In genomic region chr15:74324714-74325113, GRCh38 we compare ENCODE assay signal across 30 cellular contexts. TPM values are rescaled to one million over a fixed set of nuclear protein-coding genes. Genes with fewer than 3 reads are reported as not detected.
"Had no signal": no experiment of that assay in that cellular context is flagged by ENCODE, and none has a peak within 500 bp of the region (broad histone marks: within the 10 kb centered on the region; RNA-seq: fewer than 3 reads in every experiment).

No MANE protein-coding gene starts in this region.

- H3K4me1 ChIP-seq: body of pancreas, colonic mucosa had no signal

- H3K36me3 Mint-ChIP-seq: activated naive CD4-positive, alpha-beta T cell treated with anti-CD3 and anti-CD28 coated beads, Interleukin-2, amount 50 U/mL, for 24 hours; activated naive CD8-positive, alpha-beta T cell treated with anti-CD3 and anti-CD28 coated beads for 36 hours had no signal

- H3K27me3 ChIP-seq: adrenal gland, body of pancreas, colonic mucosa had no signal

- H3K36me3 ChIP-seq: adrenal gland, colonic mucosa had no signal

- H3K4me3 ChIP-seq: adrenal gland, body of pancreas, colonic mucosa had no signal

- H3K27me3 Mint-ChIP-seq: activated CD4-positive, alpha-beta T cell treated with anti-CD3 and anti-CD28 coated beads for 36 hours; activated CD8-positive, alpha-beta T cell treated with anti-CD3 and anti-CD28 coated beads for 36 hours; activated naive CD8-positive, alpha-beta T cell treated with anti-CD3 and anti-CD28 coated beads for 36 hours had no signal

- H3K9me3 Mint-ChIP-seq: activated CD4-positive, alpha-beta T cell treated with anti-CD3 and anti-CD28 coated beads, Interleukin-2, amount 10 ng/mL, durations not matched to agents 24 days and 14 days; activated CD8-positive, alpha-beta T cell treated with anti-CD3 and anti-CD28 coated beads for 36 hours; activated naive CD4-positive, alpha-beta T cell treated with anti-CD3 and anti-CD28 coated beads for 36 hours; activated naive CD4-positive, alpha-beta T cell treated with anti-CD3 and anti-CD28 coated beads, Interleukin-2, amount 50 U/mL, for 24 hours; activated naive CD8-positive, alpha-beta T cell treated with anti-CD3 and anti-CD28 coated beads for 36 hours; activated naive CD8-positive, alpha-beta T cell treated with anti-CD3 and anti-CD28 coated beads, Interleukin-2, amount 50 U/mL, for 24 hours; activated T-cell treated with anti-CD3 and anti-CD28 coated beads, Interleukin-2, amount 50 U/mL, for 4 hours; activated T-helper 2 cell treated with anti-CD3 and anti-CD28 coated beads, Interferon-gamma antibody, Interleukin-2, Interleukin-4, amounts not matched to agents 10 μg/mL and 5 μg/mL and 100 μg/mL, durations not matched to agents 14 hours and 24 hours and 36 hours had no signal

- H3K27ac ChIP-seq: body of pancreas, colonic mucosa, epithelial cell of prostate had no signal

- H3K4me3 Mint-ChIP-seq: activated CD4-positive, alpha-beta T cell treated with anti-CD3 and anti-CD28 coated beads for 36 hours; activated CD4-positive, alpha-beta T cell treated with anti-CD3 and anti-CD28 coated beads, Interleukin-2, amount 10 ng/mL, durations not matched to agents 24 days and 14 days; activated CD8-positive, alpha-beta T cell treated with anti-CD3 and anti-CD28 coated beads for 36 hours; activated naive CD4-positive, alpha-beta T cell treated with anti-CD3 and anti-CD28 coated beads for 36 hours; activated naive CD4-positive, alpha-beta T cell treated with anti-CD3 and anti-CD28 coated beads, Interleukin-2, amount 50 U/mL, for 24 hours; activated naive CD8-positive, alpha-beta T cell treated with anti-CD3 and anti-CD28 coated beads for 36 hours; activated naive CD8-positive, alpha-beta T cell treated with anti-CD3 and anti-CD28 coated beads, Interleukin-2, amount 50 U/mL, for 24 hours; activated T-cell treated with anti-CD3 and anti-CD28 coated beads, Interleukin-2, amount 50 U/mL, for 4 hours had no signal

- H3K27ac Mint-ChIP-seq: activated CD4-positive, alpha-beta T cell treated with anti-CD3 and anti-CD28 coated beads for 36 hours; activated CD4-positive, alpha-beta T cell treated with anti-CD3 and anti-CD28 coated beads, Interleukin-2, amount 10 ng/mL, durations not matched to agents 24 days and 14 days; activated CD8-positive, alpha-beta T cell treated with anti-CD3 and anti-CD28 coated beads for 36 hours; activated naive CD4-positive, alpha-beta T cell treated with anti-CD3 and anti-CD28 coated beads for 36 hours; activated naive CD4-positive, alpha-beta T cell treated with anti-CD3 and anti-CD28 coated beads, Interleukin-2, amount 50 U/mL, for 24 hours; activated naive CD8-positive, alpha-beta T cell treated with anti-CD3 and anti-CD28 coated beads for 36 hours; activated naive CD8-positive, alpha-beta T cell treated with anti-CD3 and anti-CD28 coated beads, Interleukin-2, amount 50 U/mL, for 24 hours; activated T-helper 2 cell treated with anti-CD3 and anti-CD28 coated beads, Interferon-gamma antibody, Interleukin-2, Interleukin-4, amounts not matched to agents 10 μg/mL and 5 μg/mL and 100 μg/mL, durations not matched to agents 14 hours and 24 hours and 36 hours had no signal

- H3K9me3 ChIP-seq: adrenal gland, body of pancreas, colonic mucosa had no signal

- ATAC-seq: activated CD4-positive, alpha-beta T cell treated with anti-CD3 and anti-CD28 coated beads for 36 hours; activated CD8-positive, alpha-beta T cell treated with anti-CD3 and anti-CD28 coated beads for 36 hours; activated naive CD8-positive, alpha-beta T cell treated with anti-CD3 and anti-CD28 coated beads, Interleukin-2, amount 50 U/mL, for 24 hours; activated T-cell treated with anti-CD3 and anti-CD28 coated beads, Interleukin-2, amount 50 U/mL, for 4 hours; body of pancreas; esophagus mucosa had no signal

- DNase-seq: activated CD4-positive, alpha-beta T cell treated with anti-CD3 and anti-CD28 coated beads for 36 hours; activated CD4-positive, alpha-beta T cell treated with anti-CD3 and anti-CD28 coated beads, Interleukin-2, amount 10 ng/mL, durations not matched to agents 24 days and 14 days; activated CD4-positive, alpha-beta T cell treated with anti-CD3 and anti-CD28 coated beads, Interleukin-2, amount 50 U/mL, for 4 hours; activated CD4-positive, CD25-positive, alpha-beta regulatory T cell; activated CD4-positive, CD25-positive, alpha-beta regulatory T cell treated with anti-CD3 and anti-CD28 coated beads, Interleukin-2, amount 50 U/mL, for 72 hours; activated CD8-positive, alpha-beta memory T cell treated with anti-CD3 and anti-CD28 coated beads for 24 hours; activated CD8-positive, alpha-beta T cell treated with anti-CD3 and anti-CD28 coated beads for 36 hours; activated effector memory CD4-positive, alpha-beta T cell treated with anti-CD3 and anti-CD28 coated beads, Interleukin-2, amount 50 U/mL, for 16 hours; activated naive CD4-positive, alpha-beta T cell treated with anti-CD3 and anti-CD28 coated beads for 36 hours; activated naive CD8-positive, alpha-beta T cell treated with anti-CD3 and anti-CD28 coated beads for 36 hours; activated naive CD8-positive, alpha-beta T cell treated with anti-CD3 and anti-CD28 coated beads, Interleukin-2, amount 50 U/mL, for 24 hours; activated T-cell treated with anti-CD3 and anti-CD28 coated beads, Interleukin-2, amount 50 U/mL, for 4 hours; adrenal gland; amygdala; aorta; body of pancreas; caudate nucleus; colonic mucosa; effector CD8-positive, alpha-beta T cell; foreskin fibroblast; head of caudate nucleus; T-helper 2 cell had no signal

RNA-seq across cellular contexts. Expression of gene CYP11A1, which starts 42.7 kb away (rescaled TPM):
- total RNA-seq: activated CD4-positive, alpha-beta T cell treated with anti-CD3 and anti-CD28 coated beads for 36 hours; activated CD4-positive, alpha-beta T cell treated with anti-CD3 and anti-CD28 coated beads, Interleukin-2, amount 10 ng/mL, durations not matched to agents 24 days and 14 days; activated naive CD4-positive, alpha-beta T cell treated with anti-CD3 and anti-CD28 coated beads for 36 hours; activated T-helper 2 cell treated with anti-CD3 and anti-CD28 coated beads, Interferon-gamma antibody, Interleukin-2, Interleukin-4, amounts not matched to agents 10 μg/mL and 5 μg/mL and 100 μg/mL, durations not matched to agents 14 hours and 24 hours and 36 hours; dermis microvascular lymphatic vessel endothelial cell; endothelial cell of umbilical vein; frontal cortex; T-helper 1 cell treated with Interleukin-12 subunit alpha and Interleukin-12 subunit beta and Interleukin-4 antibody, amounts not matched to agents 30 ng/mL and 1 ng/mL, for 36 hours had no signal
